ENCODE assay signal across 8 cellular contexts in the genomic region with DNA sequence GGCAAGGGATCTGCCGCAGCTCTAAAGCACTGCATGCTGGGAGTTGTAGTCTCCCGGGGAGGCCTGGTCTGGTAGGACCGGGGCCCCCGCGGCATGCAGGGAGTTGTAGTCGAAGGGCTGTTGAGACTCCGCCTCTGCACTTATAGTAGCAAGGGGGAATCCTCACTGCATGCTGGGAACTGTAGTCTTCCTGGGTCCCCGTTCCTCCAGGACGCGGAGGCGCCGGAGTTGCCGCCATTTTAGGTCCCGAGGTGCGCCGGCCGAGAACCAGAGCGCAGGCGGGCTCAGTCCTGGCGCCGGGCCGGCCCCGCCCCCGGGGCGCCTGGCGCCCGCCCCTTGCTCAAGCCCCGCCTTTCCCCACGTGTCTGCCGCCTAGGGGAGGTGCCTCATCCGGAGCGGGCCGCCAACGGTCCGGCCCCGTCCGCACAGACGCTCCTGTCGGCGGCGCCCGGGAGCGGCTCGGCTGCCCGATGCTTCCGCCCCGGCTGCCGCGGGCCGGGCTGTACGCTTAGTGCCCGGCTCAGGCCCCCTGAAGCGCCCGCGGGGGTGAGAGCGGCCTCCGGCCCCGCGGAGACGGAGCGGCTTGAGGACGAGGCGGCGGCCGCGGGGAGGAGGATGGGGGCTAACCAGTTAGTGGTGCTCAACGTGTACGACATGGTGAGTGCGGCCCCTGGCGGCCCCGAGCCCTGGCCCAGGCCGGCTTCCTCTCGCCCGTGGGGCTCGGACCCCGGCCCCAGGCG. TPM values are rescaled to one million over a fixed set of nuclear protein-coding genes. Genes with fewer than 3 reads are reported as not detected.
DNase-seq lines count a peak whose midpoint lies in the region; ATAC-seq and TF ChIP-seq lines count a peak whose summit lies in the region.

A gene (plus strand): TSS at position 428 of the 740 bp plus-strand sequence. CDS start 188 bp downstream, at position 616.

- peak within 1 kb of the TSS; percentile 99 for H3K4me2 ChIP-seq in fibroblast of lung (ENCODE audit: extremely low read depth, insufficient read depth, low read length)

- peak within 1 kb of the TSS; percentile 81 to 96 (median 90) for H3K27ac Mint-ChIP-seq in naive thymus-derived CD4-positive, alpha-beta T cell
- peak within 1 kb of the TSS; percentile 94 for H3K27ac Mint-ChIP-seq in stimulated activated naive B cell treated with anti-CD40 and anti-IgM and Interleukin-4, amounts not matched to agents 10 μg/mL and 1 μg/mL and 100 μg/mL, for 72 hours

- H2AFZ ChIP-seq in fibroblast of lung (ENCODE audit: low read length): peak within 1 kb of the TSS; percentile 99

- POLR2A ChIA-PET in naive thymus-derived CD4-positive, alpha-beta T cell (lab: Charles Lee): interaction anchor here (0.6 to 4.0 kb wide), 10 partner anchors 182 to 1678 kb away, joined by 3 to 43 read pairs (median 6); a partner anchor contains a TSS

- H3K4me1 Mint-ChIP-seq in naive thymus-derived CD4-positive, alpha-beta T cell: peaks cover 19 to 33% (median 21%) of the 10 kb centered on the region in 7 donors
- H3K4me1 Mint-ChIP-seq in stimulated activated naive B cell treated with anti-CD40 and anti-IgM and Interleukin-4, amounts not matched to agents 10 μg/mL and 1 μg/mL and 100 μg/mL, for 72 hours: peaks cover 18 to 21% of the 10 kb centered on the region in 2 donors

- peak within 1 kb of the TSS; percentile 82 for H3K27ac ChIP-seq in fibroblast of lung (ENCODE audit: insufficient read depth, low read length)
- peak within 1 kb of the TSS; percentile 87 for H3K27ac ChIP-seq in naive thymus-derived CD4-positive, alpha-beta T cell (ENCODE audit: low read depth, low read length)

- TF ChIP-seq CTCF in LNCAP (IDR thresholded peaks at IDR 0.05): peak; percentile 72
- TF ChIP-seq CTCF in fibroblast of lung (conservative IDR thresholded peaks at IDR 0.05 in 1 of 2, IDR thresholded peaks at IDR 0.05 in 1 of 2; ENCODE audit: low read depth in 1 of 2, low read length in 2 of 2): peak; percentile 47 to 52

- no peaks in the 10 kb centered on the region for H3K9me3 ChIP-seq in fibroblast of lung (ENCODE audit: control insufficient read depth, insufficient read depth, low read depth, low read length)
- H3K9me3 ChIP-seq in naive thymus-derived CD4-positive, alpha-beta T cell (ENCODE audit: control insufficient read depth in 2 of 3, low read length in 3 of 3): no peaks in the 10 kb centered on the region

- peaks cover 39% of the 10 kb centered on the region for H3K79me2 ChIP-seq in fibroblast of lung (ENCODE audit: control insufficient read depth, insufficient read depth, low read length)

- intact Hi-C loops in naive thymus-derived CD4-positive, alpha-beta T cell (cut with micrococcal nuclease): loop anchor here (1.0 to 10.0 kb wide), 24 partner anchors 50 to 1913 kb away; a partner anchor contains a TSS

- no peaks in the 10 kb centered on the region for H3K27me3 Mint-ChIP-seq in naive thymus-derived CD4-positive, alpha-beta T cell
- no peaks in the 10 kb centered on the region for H3K27me3 Mint-ChIP-seq in stimulated activated naive B cell treated with anti-CD40 and anti-IgM and Interleukin-4, amounts not matched to agents 10 μg/mL and 1 μg/mL and 100 μg/mL, for 72 hours

- H3K4me3 ChIP-seq in fibroblast of lung (replicated peaks in 1 of 4; ENCODE audit: control extremely low read depth in 1 of 4, insufficient read depth in 1 of 4, low read depth in 3 of 4, low read length in 4 of 4): peak within 1 kb of the TSS; percentile 70 to 97 (median 85)
- peak within 1 kb of the TSS; percentile 75 for H3K4me3 ChIP-seq in naive thymus-derived CD4-positive, alpha-beta T cell (ENCODE audit: low read length)

- peaks cover 4% of the 10 kb centered on the region for H3K4me1 ChIP-seq in fibroblast of lung (ENCODE audit: control insufficient read depth, extremely low read depth, insufficient read depth, low read length)
- H3K4me1 ChIP-seq in naive thymus-derived CD4-positive, alpha-beta T cell (ENCODE audit: control insufficient read depth in 2 of 2, insufficient read depth in 2 of 2, low read length in 2 of 2): peaks cover 19 to 24% of the 10 kb centered on the region in 2 donors

- peak within 1 kb of the TSS; percentile 80 for H3K9ac ChIP-seq in fibroblast of lung (ENCODE audit: insufficient read depth, low read length)

- CTCF ChIA-PET in naive thymus-derived CD4-positive, alpha-beta T cell (lab: Charles Lee): interaction anchor here (1.0 to 1.4 kb wide), 4 partner anchors 49 to 209 kb away, joined by 3 to 7 read pairs (median 3); no protein-coding TSS in a partner anchor

- H4K20me1 ChIP-seq in fibroblast of lung (ENCODE audit: control insufficient read depth, extremely low read depth, insufficient read depth, low read length): no peaks in the 10 kb centered on the region

- H3K9me3 Mint-ChIP-seq in naive thymus-derived CD4-positive, alpha-beta T cell: no peaks in the 10 kb centered on the region
- no peaks in the 10 kb centered on the region for H3K9me3 Mint-ChIP-seq in stimulated activated naive B cell treated with anti-CD40 and anti-IgM and Interleukin-4, amounts not matched to agents 10 μg/mL and 1 μg/mL and 100 μg/mL, for 72 hours

- ATAC-seq in naive thymus-derived CD4-positive, alpha-beta T cell: peak; percentile 95
- ATAC-seq in stimulated activated naive B cell treated with anti-CD40 and anti-IgM and Interleukin-4, amounts not matched to agents 10 μg/mL and 1 μg/mL and 100 μg/mL, for 72 hours (replicated peaks): peak; percentile 94

- H3K4me3 Mint-ChIP-seq in naive thymus-derived CD4-positive, alpha-beta T cell: peak within 1 kb of the TSS in 9 of 10 donors; percentile 83 to 91 (median 88)
- H3K4me3 Mint-ChIP-seq in stimulated activated naive B cell treated with anti-CD40 and anti-IgM and Interleukin-4, amounts not matched to agents 10 μg/mL and 1 μg/mL and 100 μg/mL, for 72 hours: peak within 1 kb of the TSS in 1 of 2 donors; percentile 85

- H3K36me3 Mint-ChIP-seq in naive thymus-derived CD4-positive, alpha-beta T cell: peaks cover 0 to 11% (median 8%) of the 10 kb centered on the region in 5 donors
- H3K36me3 Mint-ChIP-seq in stimulated activated naive B cell treated with anti-CD40 and anti-IgM and Interleukin-4, amounts not matched to agents 10 μg/mL and 1 μg/mL and 100 μg/mL, for 72 hours: peaks cover 7 to 10% of the 10 kb centered on the region in 2 donors

- DNase-seq in ELF-1 (ENCODE audit: low read depth, low spot score) (peak; percentile 100), GOT3 (lab: John Stamatoyannopoulos, UW) (peak; percentile 98), RPMI8226 (peak; percentile 99), fibroblast of lung (ENCODE audit: low read depth in 2 of 2) (peak; percentile 100)
- DNase-seq in activated T-helper 1 cell treated with anti-CD3 and anti-CD28 coated beads, Interleukin-2, amount 50 U/mL, for 16 hours (ENCODE audit: low read depth in 1 of 2, low spot score in 1 of 2): peak; percentile 91 to 97
- DNase-seq in naive thymus-derived CD4-positive, alpha-beta T cell: peak; percentile 95 to 100 (median 98)
- peak; percentile 99 for DNase-seq in stimulated activated naive B cell treated with anti-CD40 and anti-IgM and Interleukin-4, amounts not matched to agents 10 μg/mL and 1 μg/mL and 100 μg/mL, for 72 hours

- peaks cover 2% of the 10 kb centered on the region for H3K36me3 ChIP-seq in fibroblast of lung (ENCODE audit: control insufficient read depth, insufficient read depth, low read length)
- H3K36me3 ChIP-seq in naive thymus-derived CD4-positive, alpha-beta T cell (ENCODE audit: control insufficient read depth in 2 of 3, insufficient read depth in 3 of 3, low read length in 3 of 3): no peaks in the 10 kb centered on the region

- H3K27me3 ChIP-seq in fibroblast of lung (ENCODE audit: control insufficient read depth, insufficient read depth, low read length): no peaks in the 10 kb centered on the region
- H3K27me3 ChIP-seq in naive thymus-derived CD4-positive, alpha-beta T cell (ENCODE audit: control insufficient read depth in 2 of 2, insufficient read depth in 2 of 2, low read length in 2 of 2): no peaks in the 10 kb centered on the region

RNA-seq across cellular contexts. Expression of the gene that starts here (rescaled TPM):
- total RNA-seq in fibroblast of lung: 47.2 and 49.3 TPM in 2 replicates
- polyA plus RNA-seq in fibroblast of lung: 38.8 and 40.2 TPM in 2 replicates
- 26.5 and 28.5 TPM in 2 replicates for polyA plus RNA-seq in fibroblast of lung (2012)
- 14.1 and 19.5 TPM in 2 replicates for polyA minus RNA-seq in fibroblast of lung (ENCODE audit: low replicate concordance)
- total RNA-seq in naive thymus-derived CD4-positive, alpha-beta T cell: 10 to 100 TPM; 13.0 to 23.4 (median 17.6) TPM
- polyA plus RNA-seq in naive thymus-derived CD4-positive, alpha-beta T cell: 10 to 100 TPM in 1 of 2 donors, 1 to 10 TPM in 1; 10.0 to 12.3 TPM

Comparison
In these comparisons a context has a peak if more than half of its experiments do, and no peak if none do; other contexts are left out.
1. Peak in every context shown above with its lines: DNase-seq, ATAC-seq, H3K4me3 ChIP-seq and H3K27ac ChIP-seq.